ENCODE assay signal across 1 cellular context in genomic region chr10:35890061-35890969, GRCh38.
A peak's percentile ranks its signal among the peaks of the same experiment; 100 is the strongest.
TF ChIP-seq lines count a peak whose summit lies in the region.

No MANE protein-coding gene starts in this region.

TF ChIP-seq in HEK293, 187 proteins besides CTCF, POLR2A, EP300 and RAD21 (continued from another document and continues in another):
- TF ChIP-seq PRDM10 (tag by site-specific recombination; IDR thresholded peaks at IDR 0.05) (peak; percentile 35; the same call in 1 of the 2 replicates), SCRT2 (tag by site-specific recombination; IDR thresholded peaks at IDR 0.05) (no peak), ZNF701 (tag by site-specific recombination; IDR thresholded peaks at IDR 0.05) (no peak), OVOL3 (tag by site-specific recombination; IDR thresholded peaks at IDR 0.05) (peak; percentile 95), ZNF510 (tag by site-specific recombination; IDR thresholded peaks at IDR 0.05; ENCODE audit: insufficient replicate concordance) (peak; percentile 76), ZFP37 (tag by site-specific recombination; IDR thresholded peaks at IDR 0.05) (no peak), ZNF596 (tag by site-specific recombination; IDR thresholded peaks at IDR 0.05) (peak; percentile 73), ZNF792 (tag by site-specific recombination; IDR thresholded peaks at IDR 0.05) (0 out of 2 replicates have a peak, but pooled peaks have one; percentile 27), ZNF302 (tag by site-specific recombination; IDR thresholded peaks at IDR 0.05; ENCODE audit: low read depth) (no peak), ZNF621 (tag by site-specific recombination; IDR thresholded peaks at IDR 0.05) (no peak), ZNF2 (tag by site-specific recombination; IDR thresholded peaks at IDR 0.05) (no peak; the same call in 1 of the 2 replicates), HOXC10 (CRISPR knock-in tag; IDR thresholded peaks at IDR 0.05) (no peak), KLF9 (tag by site-specific recombination; IDR thresholded peaks at IDR 0.05; ENCODE audit: low read depth) (no peak; the same call in 1 of the 2 replicates), ZNF837 (tag by site-specific recombination; IDR thresholded peaks at IDR 0.05) (no peak), ZNF121 (tag by site-specific recombination; IDR thresholded peaks at IDR 0.05) (peak; percentile 67; the same call in 1 of the 2 replicates), KLF16 (tag by site-specific recombination; IDR thresholded peaks at IDR 0.05) (no peak), MEIS1 (CRISPR knock-in tag; IDR thresholded peaks at IDR 0.05; ENCODE audit: borderline replicate concordance) (no peak), ZSCAN30 (tag by site-specific recombination; IDR thresholded peaks at IDR 0.05) (peak; percentile 98), ZNF114 (tag by site-specific recombination; IDR thresholded peaks at IDR 0.05) (no peak), GLI2 (tag by site-specific recombination; IDR thresholded peaks at IDR 0.05; ENCODE audit: borderline replicate concordance, low read depth) (peak; percentile 94), ZNF549 (tag by site-specific recombination; IDR thresholded peaks at IDR 0.05) (no peak), ZNF670 (tag by site-specific recombination; IDR thresholded peaks at IDR 0.05; ENCODE audit: low read depth) (no peak), ZNF24 (tag by site-specific recombination; IDR thresholded peaks at IDR 0.05) (peak; percentile 83; the same call in 1 of the 2 replicates), ZNF324 (tag by site-specific recombination; IDR thresholded peaks at IDR 0.05) (no peak; the same call in 1 of the 2 replicates), EGR2 (tag by site-specific recombination; IDR thresholded peaks at IDR 0.05; ENCODE audit: low read depth) (0 out of 2 replicates have a peak, but pooled peaks have one; percentile 29), FEZF1 (tag by site-specific recombination; IDR thresholded peaks at IDR 0.05) (peak; percentile 98), ZNF426 (tag by site-specific recombination; IDR thresholded peaks at IDR 0.05) (no peak), ZNF48 (tag by site-specific recombination; IDR thresholded peaks at IDR 0.05) (no peak), ZNF707 (tag by site-specific recombination; IDR thresholded peaks at IDR 0.05) (no peak), ZNF785 (tag by site-specific recombination; IDR thresholded peaks at IDR 0.05) (no peak), PATZ1 (tag by site-specific recombination; IDR thresholded peaks at IDR 0.05) (0 out of 2 replicates have a peak, but pooled peaks have one; percentile 16), GFI1B (tag by site-specific recombination; IDR thresholded peaks at IDR 0.05) (peak; percentile 98), OSR2 (tag by site-specific recombination; IDR thresholded peaks at IDR 0.05) (peak; percentile 95), ZBTB6 (tag by site-specific recombination; IDR thresholded peaks at IDR 0.05) (no peak), YY2 (tag by site-specific recombination; IDR thresholded peaks at IDR 0.05) (no peak), ZNF223 (tag by site-specific recombination; IDR thresholded peaks at IDR 0.05) (no peak), ZNF133 (tag by site-specific recombination; IDR thresholded peaks at IDR 0.05) (peak; percentile 38; the same call in 1 of the 2 replicates), ZNF184 (tag by site-specific recombination; IDR thresholded peaks at IDR 0.05) (no peak), ZNF404 (tag by site-specific recombination; IDR thresholded peaks at IDR 0.05) (no peak), ZNF394 (tag by site-specific recombination; IDR thresholded peaks at IDR 0.05; ENCODE audit: borderline replicate concordance) (0 out of 2 replicates have a peak, but pooled peaks have one; percentile 13), MYNN (tag by site-specific recombination; IDR thresholded peaks at IDR 0.05; ENCODE audit: borderline replicate concordance) (no peak), BCL11B (tag by site-specific recombination; IDR thresholded peaks at IDR 0.05; ENCODE audit: low read depth) (peak; percentile 74; the same call in 1 of the 2 replicates), ZNF292 (tag by site-specific recombination; IDR thresholded peaks at IDR 0.05; ENCODE audit: borderline replicate concordance, low read depth) (no peak)
- TF ChIP-seq, protein P1, sequence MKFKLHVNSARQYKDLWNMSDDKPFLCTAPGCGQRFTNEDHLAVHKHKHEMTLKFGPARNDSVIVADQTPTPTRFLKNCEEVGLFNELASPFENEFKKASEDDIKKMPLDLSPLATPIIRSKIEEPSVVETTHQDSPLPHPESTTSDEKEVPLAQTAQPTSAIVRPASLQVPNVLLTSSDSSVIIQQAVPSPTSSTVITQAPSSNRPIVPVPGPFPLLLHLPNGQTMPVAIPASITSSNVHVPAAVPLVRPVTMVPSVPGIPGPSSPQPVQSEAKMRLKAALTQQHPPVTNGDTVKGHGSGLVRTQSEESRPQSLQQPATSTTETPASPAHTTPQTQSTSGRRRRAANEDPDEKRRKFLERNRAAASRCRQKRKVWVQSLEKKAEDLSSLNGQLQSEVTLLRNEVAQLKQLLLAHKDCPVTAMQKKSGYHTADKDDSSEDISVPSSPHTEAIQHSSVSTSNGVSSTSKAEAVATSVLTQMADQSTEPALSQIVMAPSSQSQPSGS (tag by site-specific recombination; IDR thresholded peaks at IDR 0.05; ENCODE audit: low read depth), result peak; percentile 92
- TF ChIP-seq, protein P2, sequence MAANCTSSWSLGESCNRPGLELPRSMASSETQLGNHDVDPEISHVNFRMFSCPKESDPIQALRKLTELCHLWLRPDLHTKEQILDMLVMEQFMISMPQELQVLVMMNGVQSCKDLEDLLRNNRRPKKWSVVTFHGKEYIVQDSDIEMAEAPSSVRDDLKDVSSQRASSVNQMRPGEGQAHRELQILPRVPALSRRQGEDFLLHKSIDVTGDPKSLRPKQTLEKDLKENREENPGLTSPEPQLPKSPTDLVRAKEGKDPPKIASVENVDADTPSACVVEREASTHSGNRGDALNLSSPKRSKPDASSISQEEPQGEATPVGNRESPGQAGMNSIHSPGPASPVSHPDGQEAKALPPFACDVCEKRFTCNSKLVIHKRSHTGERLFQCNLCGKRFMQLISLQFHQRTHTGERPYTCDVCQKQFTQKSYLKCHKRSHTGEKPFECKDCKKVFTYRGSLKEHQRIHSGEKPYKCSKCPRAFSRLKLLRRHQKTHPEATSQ (tag by site-specific recombination; IDR thresholded peaks at IDR 0.05), result no peak
- TF ChIP-seq, protein P3, sequence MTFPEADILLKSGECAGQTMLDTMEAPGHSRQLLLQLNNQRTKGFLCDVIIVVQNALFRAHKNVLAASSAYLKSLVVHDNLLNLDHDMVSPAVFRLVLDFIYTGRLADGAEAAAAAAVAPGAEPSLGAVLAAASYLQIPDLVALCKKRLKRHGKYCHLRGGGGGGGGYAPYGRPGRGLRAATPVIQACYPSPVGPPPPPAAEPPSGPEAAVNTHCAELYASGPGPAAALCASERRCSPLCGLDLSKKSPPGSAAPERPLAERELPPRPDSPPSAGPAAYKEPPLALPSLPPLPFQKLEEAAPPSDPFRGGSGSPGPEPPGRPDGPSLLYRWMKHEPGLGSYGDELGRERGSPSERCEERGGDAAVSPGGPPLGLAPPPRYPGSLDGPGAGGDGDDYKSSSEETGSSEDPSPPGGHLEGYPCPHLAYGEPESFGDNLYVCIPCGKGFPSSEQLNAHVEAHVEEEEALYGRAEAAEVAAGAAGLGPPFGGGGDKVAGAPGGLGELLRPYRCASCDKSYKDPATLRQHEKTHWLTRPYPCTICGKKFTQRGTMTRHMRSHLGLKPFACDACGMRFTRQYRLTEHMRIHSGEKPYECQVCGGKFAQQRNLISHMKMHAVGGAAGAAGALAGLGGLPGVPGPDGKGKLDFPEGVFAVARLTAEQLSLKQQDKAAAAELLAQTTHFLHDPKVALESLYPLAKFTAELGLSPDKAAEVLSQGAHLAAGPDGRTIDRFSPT (tag by site-specific recombination; IDR thresholded peaks at IDR 0.05), result no peak
- TF ChIP-seq, protein P4, sequence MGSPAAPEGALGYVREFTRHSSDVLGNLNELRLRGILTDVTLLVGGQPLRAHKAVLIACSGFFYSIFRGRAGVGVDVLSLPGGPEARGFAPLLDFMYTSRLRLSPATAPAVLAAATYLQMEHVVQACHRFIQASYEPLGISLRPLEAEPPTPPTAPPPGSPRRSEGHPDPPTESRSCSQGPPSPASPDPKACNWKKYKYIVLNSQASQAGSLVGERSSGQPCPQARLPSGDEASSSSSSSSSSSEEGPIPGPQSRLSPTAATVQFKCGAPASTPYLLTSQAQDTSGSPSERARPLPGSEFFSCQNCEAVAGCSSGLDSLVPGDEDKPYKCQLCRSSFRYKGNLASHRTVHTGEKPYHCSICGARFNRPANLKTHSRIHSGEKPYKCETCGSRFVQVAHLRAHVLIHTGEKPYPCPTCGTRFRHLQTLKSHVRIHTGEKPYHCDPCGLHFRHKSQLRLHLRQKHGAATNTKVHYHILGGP (tag by site-specific recombination; IDR thresholded peaks at IDR 0.05), result 0 out of 2 replicates have a peak, but pooled peaks have one; percentile 18
- TF ChIP-seq, protein P5, sequence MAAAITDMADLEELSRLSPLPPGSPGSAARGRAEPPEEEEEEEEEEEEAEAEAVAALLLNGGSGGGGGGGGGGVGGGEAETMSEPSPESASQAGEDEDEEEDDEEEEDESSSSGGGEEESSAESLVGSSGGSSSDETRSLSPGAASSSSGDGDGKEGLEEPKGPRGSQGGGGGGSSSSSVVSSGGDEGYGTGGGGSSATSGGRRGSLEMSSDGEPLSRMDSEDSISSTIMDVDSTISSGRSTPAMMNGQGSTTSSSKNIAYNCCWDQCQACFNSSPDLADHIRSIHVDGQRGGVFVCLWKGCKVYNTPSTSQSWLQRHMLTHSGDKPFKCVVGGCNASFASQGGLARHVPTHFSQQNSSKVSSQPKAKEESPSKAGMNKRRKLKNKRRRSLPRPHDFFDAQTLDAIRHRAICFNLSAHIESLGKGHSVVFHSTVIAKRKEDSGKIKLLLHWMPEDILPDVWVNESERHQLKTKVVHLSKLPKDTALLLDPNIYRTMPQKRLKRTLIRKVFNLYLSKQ (tag by site-specific recombination; IDR thresholded peaks at IDR 0.05; ENCODE audit: borderline replicate concordance), result no peak
- TF ChIP-seq, protein P6, sequence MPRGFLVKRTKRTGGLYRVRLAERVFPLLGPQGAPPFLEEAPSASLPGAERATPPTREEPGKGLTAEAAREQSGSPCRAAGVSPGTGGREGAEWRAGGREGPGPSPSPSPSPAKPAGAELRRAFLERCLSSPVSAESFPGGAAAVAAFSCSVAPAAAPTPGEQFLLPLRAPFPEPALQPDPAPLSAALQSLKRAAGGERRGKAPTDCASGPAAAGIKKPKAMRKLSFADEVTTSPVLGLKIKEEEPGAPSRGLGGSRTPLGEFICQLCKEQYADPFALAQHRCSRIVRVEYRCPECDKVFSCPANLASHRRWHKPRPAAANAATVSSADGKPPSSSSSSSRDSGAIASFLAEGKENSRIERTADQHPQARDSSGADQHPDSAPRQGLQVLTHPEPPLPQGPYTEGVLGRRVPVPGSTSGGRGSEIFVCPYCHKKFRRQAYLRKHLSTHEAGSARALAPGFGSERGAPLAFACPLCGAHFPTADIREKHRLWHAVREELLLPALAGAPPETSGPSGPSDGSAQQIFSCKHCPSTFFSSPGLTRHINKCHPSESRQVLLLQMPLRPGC (tag by site-specific recombination; IDR thresholded peaks at IDR 0.05), result peak; percentile 44; the same call in 1 of the 2 replicates
